Comparison of ENCODE assay signal across 15 cellular contexts in the genomic region with DNA sequence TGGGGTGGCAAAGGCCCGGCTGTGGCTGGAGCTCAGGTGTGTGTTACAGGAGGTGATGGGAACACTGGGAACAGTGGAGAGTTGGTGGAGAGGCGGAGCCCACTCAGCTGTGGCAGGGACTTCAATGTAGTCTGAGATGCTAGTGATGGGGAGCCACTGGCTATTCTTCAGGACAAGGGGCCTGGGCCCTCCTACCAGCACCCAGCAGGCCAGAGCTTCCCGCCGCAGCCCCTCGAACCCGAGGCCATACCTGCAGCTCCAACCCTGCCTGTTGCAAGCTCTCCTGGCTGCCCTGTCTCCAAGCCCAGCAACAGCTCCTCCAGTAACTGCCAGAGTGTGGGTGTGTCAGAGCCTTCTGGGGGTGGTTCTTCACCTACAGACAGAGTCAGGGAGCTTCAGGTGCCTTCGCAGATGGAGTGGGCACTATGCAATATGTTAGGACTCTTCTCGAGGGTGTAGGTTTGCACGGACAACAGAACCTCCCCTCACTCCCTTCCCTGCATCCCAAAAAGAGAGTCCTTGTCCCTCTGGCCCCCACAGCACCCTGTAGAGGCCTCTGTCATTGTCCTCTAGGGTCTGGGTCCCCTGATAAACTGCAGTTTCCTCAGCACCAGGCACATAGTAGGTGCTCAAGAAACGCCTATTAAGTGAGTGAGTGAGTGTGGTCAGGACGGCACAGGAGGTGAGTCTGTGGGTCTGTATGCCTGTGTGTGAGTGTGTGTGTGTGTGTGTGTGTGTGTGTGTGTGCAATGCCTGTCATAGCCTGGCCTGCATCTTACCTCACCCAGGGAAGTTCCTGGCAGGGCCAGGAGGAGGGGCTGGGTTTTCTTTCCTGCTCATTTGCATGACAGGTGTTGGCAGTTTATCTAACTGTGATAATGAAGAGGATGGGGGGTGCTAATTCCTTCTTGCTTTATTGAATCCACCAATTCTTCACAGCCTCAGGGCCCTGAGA.
DNase-seq lines count a peak whose midpoint lies in the region; ATAC-seq and TF ChIP-seq lines count a peak whose summit lies in the region.
"Had no signal": no experiment of that assay in that cellular context is flagged by ENCODE, and none has a peak within 500 bp of the region (broad histone marks: within the 10 kb centered on the region; RNA-seq: fewer than 3 reads in every experiment).

No MANE protein-coding gene starts in this region.

- no peaks in the 10 kb centered on the region for H3K27me3 ChIP-seq in endodermal cell (ENCODE audit: control insufficient read depth, insufficient read depth, low read length, poor library complexity, severe bottlenecking)
- H3K27me3 ChIP-seq in spleen (replicated peaks in 1 of 7), result peaks cover 0 to 10% (median 0%) of the 10 kb centered on the region in 7 donors
- H3K27me3 ChIP-seq in smooth muscle cell (ENCODE audit: low read depth), result peaks cover 19% of the 10 kb centered on the region

- DNase-seq in activated effector memory CD4-positive, alpha-beta T cell treated with anti-CD3 and anti-CD28 coated beads, Interleukin-2, amount 50 U/mL, for 16 hours, result peak; percentile 44
- DNase-seq in activated effector memory CD4-positive, alpha-beta T cell treated with Interleukin-2 at 50 U/mL for 16 hours, result no peak
- DNase-seq in NCI-H345 (lab: John Stamatoyannopoulos, UW), result peak; percentile 79
- DNase-seq in endodermal cell, result peak; percentile 81
- peak; percentile 67 for DNase-seq in spleen
- no peak for DNase-seq in GDM1 (lab: John Stamatoyannopoulos, UW)
- no peak for DNase-seq in smooth muscle cell (lab: John Stamatoyannopoulos, UW; ENCODE audit: unreplicated experiment)
- DNase-seq: CD4-positive, CD25-positive, alpha-beta regulatory T cell; esophagus squamous epithelium; GF-D8 had no signal

- 86 to 90% methylated on average over 2 to 11 of the region's 11 CpGs for WGBS in endodermal cell (ENCODE audit: insufficient coverage in 1 of 2, insufficient read length in 1 of 2), 2 experiments
- WGBS in spleen, 5 donors, result 79 to 90% (median 88%) methylated on average over 10 to 11 of the region's 11 CpGs
- WGBS in smooth muscle cell (ENCODE audit: low lambda C conversion rate), result 86% methylated on average over 11 of the region's 11 CpGs

- no peak overlapping the region for H3K4me2 ChIP-seq in smooth muscle cell

- no peak for TF ChIP-seq POLR2A in spleen (IDR thresholded peaks at IDR 0.05)

- peaks cover 39% of the 10 kb centered on the region for H3K27me3 Mint-ChIP-seq in endodermal cell (ENCODE audit: insufficient read depth)

- H3K36me3 Mint-ChIP-seq in endodermal cell (ENCODE audit: low read depth), result no peaks in the 10 kb centered on the region
- H3K36me3 Mint-ChIP-seq: CD4-positive, CD25-positive, alpha-beta regulatory T cell; stimulated activated effector memory CD8-positive, alpha-beta T cell treated with anti-CD3 and anti-CD28 coated beads, Interleukin-12 subunit alpha, Interleukin-12 subunit beta, amount 100 ng/mL, for 72 hours had no signal

- H3K9ac ChIP-seq in endodermal cell (ENCODE audit: extremely low read depth, low read length, poor library complexity, severe bottlenecking) (no peak overlapping the region), smooth muscle cell (ENCODE audit: low read depth) (no peak overlapping the region)

- intact Hi-C loops in spleen (cut with DNase I; ENCODE audit: low total_unique reads), result no loop called here

- H3K27ac ChIP-seq in endodermal cell (ENCODE audit: low read depth, low read length) (no peak overlapping the region), spleen (no peak overlapping the region), smooth muscle cell (ENCODE audit: low read depth) (no peak overlapping the region)
- H3K27ac ChIP-seq: esophagus squamous epithelium, SJSA1 had no signal

- H3K4me1 ChIP-seq in endodermal cell (ENCODE audit: control insufficient read depth, insufficient read depth, low read length), result peaks cover 12% of the 10 kb centered on the region
- no peaks in the 10 kb centered on the region for H3K4me1 ChIP-seq in spleen
- H3K4me1 ChIP-seq in smooth muscle cell (ENCODE audit: low read depth), result no peaks in the 10 kb centered on the region
- H3K4me1 ChIP-seq: esophagus squamous epithelium, SJSA1 had no signal

- no peaks in the 10 kb centered on the region for H3K79me2 ChIP-seq in smooth muscle cell (ENCODE audit: low read depth)

- H3K36me3 ChIP-seq in endodermal cell (ENCODE audit: control insufficient read depth, insufficient read depth, low read length) (no peaks in the 10 kb centered on the region), spleen (no peaks in the 10 kb centered on the region), smooth muscle cell (ENCODE audit: low read depth) (no peaks in the 10 kb centered on the region)
- H3K36me3 ChIP-seq: esophagus squamous epithelium, SJSA1 had no signal

- H3F3A ChIP-seq in smooth muscle cell (ENCODE audit: low read depth), result no peaks in the 10 kb centered on the region

- H3K4me3 ChIP-seq in endodermal cell (ENCODE audit: low read length) (no peak overlapping the region), spleen (no peak overlapping the region), smooth muscle cell (no peak overlapping the region)
- H3K4me3 ChIP-seq: esophagus squamous epithelium, SJSA1 had no signal

- H3K27ac Mint-ChIP-seq in endodermal cell, result no peak overlapping the region
- H3K27ac Mint-ChIP-seq: activated T-helper 1 cell treated with anti-CD3 and anti-CD28 coated beads, Interleukin-12 subunit alpha, Interleukin-12 subunit beta, Interleukin-2, Interleukin-4 antibody, amounts not matched to agents 30 ng/mL and 10 ng/mL and 1 ng/mL, durations not matched to agents 14 hours and 24 hours and 36 hours; CD4-positive, CD25-positive, alpha-beta regulatory T cell; stimulated activated effector memory CD8-positive, alpha-beta T cell treated with anti-CD3 and anti-CD28 coated beads, Interleukin-12 subunit alpha, Interleukin-12 subunit beta, amount 100 ng/mL, for 72 hours had no signal

- H2AFZ ChIP-seq in smooth muscle cell (ENCODE audit: low read depth), result no peak overlapping the region

- TF ChIP-seq CTCF in endodermal cell (conservative IDR thresholded peaks at IDR 0.05), result peak; percentile 23
- TF ChIP-seq CTCF in spleen (IDR thresholded peaks at IDR 0.05 in 8 of 11, conservative IDR thresholded peaks at IDR 0.05 in 3 of 11), result no peak
- TF ChIP-seq CTCF in smooth muscle cell (IDR thresholded peaks at IDR 0.05; ENCODE audit: borderline replicate concordance, insufficient read depth, poor library complexity, severe bottlenecking), result no peak

- no peaks in the 10 kb centered on the region for H3K9me3 Mint-ChIP-seq in endodermal cell
- H3K9me3 Mint-ChIP-seq: activated T-helper 1 cell treated with anti-CD3 and anti-CD28 coated beads, Interleukin-12 subunit alpha, Interleukin-12 subunit beta, Interleukin-2, Interleukin-4 antibody, amounts not matched to agents 30 ng/mL and 10 ng/mL and 1 ng/mL, durations not matched to agents 14 hours and 24 hours and 36 hours; CD4-positive, CD25-positive, alpha-beta regulatory T cell; stimulated activated effector memory CD8-positive, alpha-beta T cell treated with anti-CD3 and anti-CD28 coated beads, Interleukin-12 subunit alpha, Interleukin-12 subunit beta, amount 100 ng/mL, for 72 hours had no signal

- no peak for ATAC-seq in HG03159 (IDR thresholded peaks at IDR 0.05; ENCODE audit: unreplicated experiment)
- ATAC-seq: sciatic nerve; stimulated activated effector memory CD8-positive, alpha-beta T cell treated with anti-CD3 and anti-CD28 coated beads, Interleukin-12 subunit alpha, Interleukin-12 subunit beta, amount 100 ng/mL, for 72 hours had no signal

- H3K9me3 ChIP-seq in endodermal cell (ENCODE audit: control insufficient read depth, low read length), result no peaks in the 10 kb centered on the region
- H3K9me3 ChIP-seq in spleen, result no peaks in the 10 kb centered on the region
- no peaks in the 10 kb centered on the region for H3K9me3 ChIP-seq in smooth muscle cell (replicated peaks; ENCODE audit: low read depth)
- H3K9me3 ChIP-seq: esophagus squamous epithelium, SJSA1 had no signal

- H4K20me1 ChIP-seq in smooth muscle cell (ENCODE audit: low read depth), result no peaks in the 10 kb centered on the region

- H3K4me1 Mint-ChIP-seq in endodermal cell, result peaks cover 13% of the 10 kb centered on the region
- H3K4me1 Mint-ChIP-seq: CD4-positive, CD25-positive, alpha-beta regulatory T cell had no signal

- H3K4me3 Mint-ChIP-seq in endodermal cell, result no peak overlapping the region
- H3K4me3 Mint-ChIP-seq: activated T-helper 1 cell treated with anti-CD3 and anti-CD28 coated beads, Interleukin-12 subunit alpha, Interleukin-12 subunit beta, Interleukin-2, Interleukin-4 antibody, amounts not matched to agents 30 ng/mL and 10 ng/mL and 1 ng/mL, durations not matched to agents 14 hours and 24 hours and 36 hours; CD4-positive, CD25-positive, alpha-beta regulatory T cell; stimulated activated effector memory CD8-positive, alpha-beta T cell treated with anti-CD3 and anti-CD28 coated beads, Interleukin-12 subunit alpha, Interleukin-12 subunit beta, amount 100 ng/mL, for 72 hours had no signal

Comparison
In these comparisons a context has a peak if more than half of its experiments do, and no peak if none do; other contexts are left out.
1. DNase-seq: peak in activated effector memory CD4-positive, alpha-beta T cell treated with anti-CD3 and anti-CD28 coated beads, Interleukin-2, amount 50 U/mL, for 16 hours (single experiment), NCI-H345 (single experiment), endodermal cell (single experiment) and spleen (single experiment); none in activated effector memory CD4-positive, alpha-beta T cell treated with Interleukin-2 at 50 U/mL for 16 hours (single experiment), GDM1 (single experiment) and smooth muscle cell (single experiment).